In the genomic region with DNA sequence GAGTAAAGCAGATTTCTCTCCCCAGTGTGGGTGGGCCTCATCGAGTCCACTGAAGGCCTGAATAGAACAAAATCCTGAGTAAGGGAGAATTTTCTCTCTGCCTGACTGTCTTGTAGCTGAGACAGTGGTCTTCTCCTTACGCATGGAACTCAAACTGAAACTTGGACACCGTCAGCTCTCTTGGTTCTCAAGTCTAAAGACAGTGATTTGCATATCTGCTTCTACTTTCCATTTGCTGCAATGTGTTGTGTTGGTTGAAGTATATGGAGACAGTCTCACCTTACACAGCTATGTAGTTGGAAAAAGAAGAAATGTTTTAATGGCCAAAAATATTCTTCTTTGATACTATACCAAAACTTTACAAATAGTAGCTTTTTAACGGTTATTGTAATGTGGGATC, we compare ENCODE assay signal across 13 cellular contexts.
DNase-seq lines count a peak whose midpoint lies in the region; ATAC-seq, FAIRE-seq and TF ChIP-seq lines count a peak whose summit lies in the region.
"Had no signal": no experiment of that assay in that cellular context is flagged by ENCODE, and none has a peak within 500 bp of the region (broad histone marks: within the 10 kb centered on the region; RNA-seq: fewer than 3 reads in every experiment).

No MANE protein-coding gene starts in this region.

- TF ChIP-seq POLR2A in GM12892 (IDR thresholded peaks at IDR 0.05; ENCODE audit: low read depth, low read length) = no peak

- peaks cover 7% of the 10 kb centered on the region for H3K9me3 Mint-ChIP-seq in type B pancreatic cell

- H3K4me1 Mint-ChIP-seq in type B pancreatic cell (ENCODE audit: unreplicated experiment) = no peaks in the 10 kb centered on the region

- peak; percentile 84 for FAIRE-seq in GM12892 (lab: Jason Lieb, UNC)

- no peak for TF ChIP-seq CTCF in type B pancreatic cell (conservative IDR thresholded peaks at IDR 0.05)

- ATAC-seq in GM19351 (IDR thresholded peaks at IDR 0.05; ENCODE audit: unreplicated experiment) = peak; percentile 99
- ATAC-seq in HG02759 (IDR thresholded peaks at IDR 0.05; ENCODE audit: unreplicated experiment) = peak; percentile 98
- ATAC-seq in HG03442 (IDR thresholded peaks at IDR 0.05; ENCODE audit: unreplicated experiment) = peak; percentile 99
- ATAC-seq: Panc1 had no signal

- peaks cover 20% of the 10 kb centered on the region for H3K36me3 Mint-ChIP-seq in type B pancreatic cell

- H3K27ac Mint-ChIP-seq in type B pancreatic cell = no peak overlapping the region

- no peak for DNase-seq in GM12892 (ENCODE audit: insufficient read length)
- DNase-seq in NOMO-1 treated with dmso at 0.1 percent for 144 hours (lab: John Stamatoyannopoulos, UW; ENCODE audit: unreplicated experiment) = no peak
- no peak for DNase-seq in cerebellar nuclear complex (lab: John Stamatoyannopoulos, UW)
- DNase-seq in RKO (ENCODE audit: low spot score) = no peak
- no peak for DNase-seq in type B pancreatic cell (ENCODE audit: extremely low spot score, unreplicated experiment)
- DNase-seq: EL; NCI-H1694; stimulated activated CD4-positive, alpha-beta T cell treated with anti-CD3 and anti-CD28 coated beads, Interleukin-15, amount 100 ng/mL, for 24 hours; stimulated activated naive CD4-positive, alpha-beta T cell treated with Interleukin-2 at 50 U/mL for 16 hours had no signal

- H3K27me3 Mint-ChIP-seq in type B pancreatic cell = no peaks in the 10 kb centered on the region

- no peak overlapping the region for H3K4me3 Mint-ChIP-seq in type B pancreatic cell
